Comparison of ENCODE assay signal across 21 cellular contexts in genomic region chr1:10713614-10714013, GRCh38.
"Had no signal": no experiment of that assay in that cellular context is flagged by ENCODE, and none has a peak within 500 bp of the region (broad histone marks: within the 10 kb centered on the region; RNA-seq: fewer than 3 reads in every experiment).

No MANE protein-coding gene starts in this region.

- H3K36me3 ChIP-seq: gastroesophageal sphincter, ovary, right lobe of liver, uterus had no signal

- H3K4me1 ChIP-seq: right lobe of liver had no signal

- DNase-seq: activated CD4-positive, alpha-beta memory T cell treated with anti-CD3 and anti-CD28 coated beads, Interleukin-2, amount 10 ng/mL, durations not matched to agents 7 days and 5 days; activated CD4-positive, alpha-beta T cell treated with anti-CD3 and anti-CD28 coated beads, Interleukin-2, amount 10 ng/mL, durations not matched to agents 7 days and 5 days; activated CD4-positive, CD25-positive, alpha-beta regulatory T cell treated with anti-CD3 and anti-CD28 coated beads, Interleukin-2, amount 50 U/mL, for 72 hours; activated CD8-positive, alpha-beta memory T cell treated with anti-CD3 and anti-CD28 coated beads, Interleukin-2, amount 50 U/mL, for 48 hours; activated gamma-delta T cell; activated naive CD4-positive, alpha-beta T cell treated with anti-CD3 and anti-CD28 coated beads, Interleukin-2, amount 10 ng/mL, durations not matched to agents 7 days and 5 days; activated naive CD8-positive, alpha-beta T cell treated with anti-CD3 and anti-CD28 coated beads, Interleukin-2, amount 10 ng/mL, durations not matched to agents 7 days and 5 days; activated T-cell treated with anti-CD3 and anti-CD28 coated beads, Interleukin-2, amount 50 U/mL, for 24 hours; immature natural killer cell; mucosa of descending colon; ovary; right lobe of liver; stimulated activated CD4-positive, alpha-beta T cell treated with anti-CD3 and anti-CD28 coated beads, Interleukin-12 subunit alpha, Interleukin-12 subunit beta, amount 100 ng/mL, for 4 hours; stimulated activated CD4-positive, alpha-beta T cell treated with anti-CD3 and anti-CD28 coated beads, Interleukin-4, amount 100 ng/mL, for 1 hour; stimulated activated naive CD8-positive, alpha-beta T cell treated with anti-CD3 and anti-CD28 coated beads, Interleukin-15, Interleukin-2, amounts not matched to agents 100 U/mL and 50 U/mL, for 24 hours; T-helper 17 cell; T1000; uterus had no signal

- H3K27me3 ChIP-seq: ovary, right lobe of liver, uterus had no signal

- H3K4me3 ChIP-seq: gastroesophageal sphincter, mucosa of descending colon, ovary, right lobe of liver, skin epidermis, uterus had no signal

- H3K9me3 ChIP-seq: gastroesophageal sphincter, mucosa of descending colon, ovary, right lobe of liver, uterus had no signal

- H3K27ac ChIP-seq: epithelial cell of prostate, ovary, right lobe of liver had no signal

- ATAC-seq: mucosa of descending colon; stimulated activated naive CD8-positive, alpha-beta T cell treated with anti-CD3 and anti-CD28 coated beads, Interleukin-15, Interleukin-2, amounts not matched to agents 100 U/mL and 50 U/mL, for 24 hours; T-helper 17 cell had no signal
